In genomic region chr7:98251251-98251843, GRCh38 we compare ENCODE assay signal across 8 cellular contexts. TPM values are rescaled to one million over a fixed set of nuclear protein-coding genes. Genes with fewer than 3 reads are reported as not detected.
DNase-seq lines count a peak whose midpoint lies in the region; ATAC-seq and TF ChIP-seq lines count a peak whose summit lies in the region.

No MANE protein-coding gene starts in this region.

- peak overlapping the region; percentile 89 to 99 (median 93) for H3K4me3 Mint-ChIP-seq in CD8-positive, alpha-beta memory T cell
- H3K4me3 Mint-ChIP-seq in T-cell = peak overlapping the region; percentile 87 to 96 (median 94)

- peaks cover 50% of the 10 kb centered on the region for H3K4me1 ChIP-seq in CD8-positive, alpha-beta memory T cell (ENCODE audit: insufficient read depth, low read length)
- H3K4me1 ChIP-seq in mammary epithelial cell (ENCODE audit: insufficient read depth, low read length) = peaks cover 5% of the 10 kb centered on the region

- BruUV-seq in mammary epithelial cell (replicated peaks; lab: Mats Ljungman, UMichigan) = TSS peak; percentile 22

- peaks cover 46 to 69% (median 64%) of the 10 kb centered on the region in 3 donors for H3K4me1 Mint-ChIP-seq in CD8-positive, alpha-beta memory T cell
- peaks cover 64 to 69% (median 68%) of the 10 kb centered on the region in 3 donors for H3K4me1 Mint-ChIP-seq in T-cell

- no peaks in the 10 kb centered on the region for H3K9me3 Mint-ChIP-seq in CD8-positive, alpha-beta memory T cell
- no peaks in the 10 kb centered on the region for H3K9me3 Mint-ChIP-seq in T-cell

- H3K36me3 Mint-ChIP-seq in CD8-positive, alpha-beta memory T cell = peaks cover 0 to 32% (median 6%) of the 10 kb centered on the region in 3 donors
- peaks cover 17% of the 10 kb centered on the region for H3K36me3 Mint-ChIP-seq in T-cell

- WGBS in mammary epithelial cell (ENCODE audit: low coverage, missing lambda C conversion rate) = 19% methylated on average over 9 of the region's 15 CpGs

- TF ChIP-seq CTCF in mammary epithelial cell (conservative IDR thresholded peaks at IDR 0.05 in 1 of 2, IDR thresholded peaks at IDR 0.05 in 1 of 2; ENCODE audit: extremely low read depth in 1 of 2, insufficient read depth in 1 of 2, low read depth in 1 of 2, low read length in 2 of 2) = no peak

- ATAC-seq in GM19467 (IDR thresholded peaks at IDR 0.05; ENCODE audit: unreplicated experiment) (peak; percentile 29), HG03575 (IDR thresholded peaks at IDR 0.05; ENCODE audit: extremely low read depth, insufficient number of reproducible peaks, low FRiP score, unreplicated experiment) (peak; percentile 24), T-cell (replicated peaks in 1 of 4) (peak; percentile 70 to 75 (median 72))

- peaks cover 25% of the 10 kb centered on the region for H3K79me2 ChIP-seq in mammary epithelial cell (ENCODE audit: insufficient read depth, low read length)

- DNase-seq in CD8-positive, alpha-beta memory T cell = peak in 4 of 5 donors; percentile 23 to 82 (median 64)
- DNase-seq in T-cell = peak; percentile 38 to 82 (median 64)
- no peak for DNase-seq in mammary epithelial cell
- DNase-seq in kidney glomerular epithelial cell (lab: John Stamatoyannopoulos, UW) = peak; percentile 5
- peak; percentile 6 for DNase-seq in stimulated activated CD8-positive, alpha-beta memory T cell treated with anti-CD3 and anti-CD28 coated beads, Interleukin-12 subunit alpha, Interleukin-12 subunit beta, amount 100 ng/mL, for 1 hour (ENCODE audit: low read depth)
- no peak for DNase-seq in NCI-H226

- dilution Hi-C loops in mammary epithelial cell (cut with HindIII; ENCODE audit: low sequenced_read_pairs) = no loop called here

- peak overlapping the region; percentile 98 for H2AFZ ChIP-seq in mammary epithelial cell (ENCODE audit: low read depth, low read length)

- H3K9ac ChIP-seq in mammary epithelial cell (ENCODE audit: insufficient read depth, low read length) = peak overlapping the region; percentile 45

- no peaks in the 10 kb centered on the region for H3K36me3 ChIP-seq in CD8-positive, alpha-beta memory T cell (ENCODE audit: insufficient read depth, low read length)
- no peaks in the 10 kb centered on the region for H3K36me3 ChIP-seq in mammary epithelial cell (ENCODE audit: insufficient read depth, low read length)

- H3K27me3 ChIP-seq in CD8-positive, alpha-beta memory T cell (ENCODE audit: insufficient read depth, low read length, poor library complexity, severe bottlenecking) = no peaks in the 10 kb centered on the region
- no peaks in the 10 kb centered on the region for H3K27me3 ChIP-seq in mammary epithelial cell (ENCODE audit: insufficient read depth, low read length)

- in situ Hi-C loops in mammary epithelial cell (cut with MboI; ENCODE audit: low sequenced_read_pairs in 2 of 2) = no loop called here

- no peaks in the 10 kb centered on the region for H4K20me1 ChIP-seq in mammary epithelial cell (ENCODE audit: insufficient read depth, low read length)

- POLR2A ChIA-PET in CD8-positive, alpha-beta memory T cell (lab: Charles Lee) = interaction anchor here (1.4 to 1.6 kb wide), 2 partner anchors 29 to 49 kb away, joined by 5 to 7 read pairs; no protein-coding TSS in a partner anchor
- POLR2A ChIA-PET in T-cell (lab: Charles Lee) = interaction anchor here in 1 of 2 donors (0.6 to 1.3 kb wide), 2 partner anchors 9 to 29 kb away, joined by 4 to 8 read pairs; no protein-coding TSS in a partner anchor

- H3K4me3 ChIP-seq in CD8-positive, alpha-beta memory T cell (ENCODE audit: low read length) = peak overlapping the region; percentile 93
- H3K4me3 ChIP-seq in mammary epithelial cell (replicated peaks in 1 of 3; ENCODE audit: insufficient read depth in 1 of 3, low read depth in 2 of 3, low read length in 3 of 3) = peak overlapping the region; percentile 85 to 99 (median 96)

- intact Hi-C loops in mammary epithelial cell (cut with micrococcal nuclease) = no loop called here

- peak overlapping the region; percentile 85 for H3K27ac ChIP-seq in CD8-positive, alpha-beta memory T cell (ENCODE audit: low read depth, low read length)
- no peak overlapping the region for H3K27ac ChIP-seq in mammary epithelial cell (ENCODE audit: insufficient read depth, low read depth, low read length)

- CTCF ChIA-PET in CD8-positive, alpha-beta memory T cell (lab: Charles Lee) = interaction anchor here (0.8 to 1.8 kb wide), 6 partner anchors 28 to 230 kb away, joined by 3 to 8 read pairs (median 5); partner anchors contain the start of gene BAIAP2L1
- CTCF ChIA-PET in T-cell (lab: Charles Lee) = interaction anchor here (0.7 to 1.2 kb wide), 4 partner anchors 29 to 629 kb away, joined by 3 to 4 read pairs (median 3); no protein-coding TSS in a partner anchor
- CTCF ChIA-PET in mammary epithelial cell (lab: Charles Lee; ENCODE audit: low non-redundant PET) = no interaction called here

- H3K27me3 Mint-ChIP-seq in CD8-positive, alpha-beta memory T cell = no peaks in the 10 kb centered on the region
- no peaks in the 10 kb centered on the region for H3K27me3 Mint-ChIP-seq in T-cell

- no peaks in the 10 kb centered on the region for H3K9me3 ChIP-seq in CD8-positive, alpha-beta memory T cell (ENCODE audit: low read length)
- no peaks in the 10 kb centered on the region for H3K9me3 ChIP-seq in mammary epithelial cell (replicated peaks; ENCODE audit: insufficient read depth, low read length)

- H3K27ac Mint-ChIP-seq in CD8-positive, alpha-beta memory T cell = peak overlapping the region; percentile 95 to 99 (median 98)
- H3K27ac Mint-ChIP-seq in T-cell = peak overlapping the region; percentile 94 to 98

- peak overlapping the region; percentile 94 for H3K4me2 ChIP-seq in mammary epithelial cell (ENCODE audit: insufficient read depth, low read depth, low read length)

RNA-seq across cellular contexts. Expression of gene TECPR1, which starts 0.7 kb away (rescaled TPM):
- 10 to 100 TPM; 33.7 to 34.2 TPM for total RNA-seq in CD8-positive, alpha-beta memory T cell
- 22.7 TPM for polyA plus RNA-seq in CD8-positive, alpha-beta memory T cell
- total RNA-seq in T-cell (100 to 1,000 TPM; 118 to 192 (median 162) TPM), mammary epithelial cell (10 to 100 TPM; 13.2 to 14.6 TPM)
- polyA plus RNA-seq in mammary epithelial cell = 1.6 TPM
- 1.1 TPM for polyA minus RNA-seq in mammary epithelial cell

RNA-seq across cellular contexts. Expression of gene BRI3, which starts 30.1 kb away (rescaled TPM):
- 10 to 100 TPM; 58.4 to 65.0 TPM for total RNA-seq in CD8-positive, alpha-beta memory T cell
- 15.4 TPM for polyA plus RNA-seq in CD8-positive, alpha-beta memory T cell
- total RNA-seq in T-cell (10 to 100 TPM; 53.4 to 73.0 (median 61.2) TPM), mammary epithelial cell (100 to 1,000 TPM in 1 of 2 donors, 10 to 100 TPM in 1; 24.5 to 158 TPM)
- 43.1 TPM for polyA plus RNA-seq in mammary epithelial cell
- 113 TPM for polyA minus RNA-seq in mammary epithelial cell

RNA-seq across cellular contexts. Expression of gene BHLHA15, which starts 40.1 kb away (rescaled TPM):
- total RNA-seq in CD8-positive, alpha-beta memory T cell = not detected
- polyA plus RNA-seq in CD8-positive, alpha-beta memory T cell = not detected
- total RNA-seq in T-cell (under 1 TPM in 1 of 5 donors, not detected in 4; 0.55 TPM), mammary epithelial cell (under 1 TPM in 1 of 2 donors, not detected in 1; 0.61 TPM)
- 0.15 TPM for polyA plus RNA-seq in mammary epithelial cell
- not detected for polyA minus RNA-seq in mammary epithelial cell

Comparison
In these comparisons a context has a peak if more than half of its experiments do, and no peak if none do; other contexts are left out.
1. DNase-seq: peak in CD8-positive, alpha-beta memory T cell (4 of 5), T-cell (34 of 34), kidney glomerular epithelial cell (single experiment) and stimulated activated CD8-positive, alpha-beta memory T cell treated with anti-CD3 and anti-CD28 coated beads, Interleukin-12 subunit alpha, Interleukin-12 subunit beta, amount 100 ng/mL, for 1 hour (single experiment); none in mammary epithelial cell (single experiment) and NCI-H226 (single experiment).
2. Peak in every context shown above with its lines, with median percentiles within 50 percentile points of each other: ATAC-seq.